Comparison of ENCODE assay signal across 1 cellular context in the genomic region with DNA sequence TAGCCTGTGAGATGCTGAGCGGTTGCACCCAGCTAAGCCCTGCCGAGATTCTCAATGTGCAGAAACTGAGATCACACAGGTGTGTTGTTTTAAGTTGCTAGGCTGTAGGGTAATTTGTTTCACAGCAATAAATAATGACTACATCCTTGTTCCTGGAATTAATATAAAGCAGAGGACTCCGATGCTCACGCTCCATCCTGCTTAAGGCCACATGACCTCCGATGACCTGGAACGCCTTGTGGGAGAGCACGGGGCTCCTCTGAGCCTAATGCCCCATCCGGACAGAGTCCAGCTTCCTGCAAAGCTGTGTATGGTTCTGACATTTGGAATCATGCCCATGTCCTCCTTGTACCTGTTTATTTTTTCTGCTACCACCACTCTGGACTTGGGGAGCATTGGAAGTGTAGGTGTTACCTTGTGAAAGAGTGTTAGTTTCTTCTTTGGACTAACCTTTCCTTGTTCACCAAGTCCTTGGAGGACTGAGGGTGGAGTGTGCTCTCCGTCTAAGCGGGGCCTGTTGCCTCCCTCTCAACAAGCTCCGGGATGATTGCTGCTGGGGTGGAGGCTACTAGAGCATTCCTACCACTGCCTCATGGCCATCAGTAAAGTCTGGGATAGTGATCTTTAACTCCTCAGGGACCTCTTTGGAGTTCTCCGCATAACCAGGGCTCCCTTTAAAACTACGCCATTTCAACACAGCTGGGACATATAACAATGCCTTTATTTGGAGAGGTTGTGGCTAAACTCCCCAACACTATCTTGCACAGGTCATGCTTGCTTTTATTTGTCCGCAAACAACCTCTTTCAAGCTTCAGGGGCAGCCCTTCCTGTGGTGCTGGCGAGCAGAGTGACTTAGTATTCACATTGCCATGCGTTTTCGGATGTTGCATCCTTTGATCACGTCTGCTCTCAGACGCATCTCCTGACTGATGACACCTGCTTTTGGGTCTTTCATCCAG.
TF ChIP-seq lines count a peak whose summit lies in the region.

No MANE protein-coding gene starts in this region.

TF ChIP-seq in HepG2, 621 proteins besides CTCF, POLR2A, EP300 and RAD21 (continued from another document and continues in another):
- TF ChIP-seq HMGXB3 (CRISPR knock-in tag; IDR thresholded peaks at IDR 0.05; ENCODE audit: borderline replicate concordance) (no peak), KLF13 (CRISPR knock-in tag; IDR thresholded peaks at IDR 0.05) (no peak), PPARG (CRISPR knock-in tag; conservative IDR thresholded peaks at IDR 0.05) (no peak), SOX6 (IDR thresholded peaks at IDR 0.05) (no peak), SOX6 (CRISPR knock-in tag; IDR thresholded peaks at IDR 0.05) (peak; percentile 96), ZNF317 (CRISPR knock-in tag; IDR thresholded peaks at IDR 0.05) (peak; percentile 73; the same call in 1 of the 2 replicates), RXRB (CRISPR knock-in tag; IDR thresholded peaks at IDR 0.05; ENCODE audit: borderline replicate concordance) (peak; percentile 89), ARNT (IDR thresholded peaks at IDR 0.05) (no peak), ZBTB7A (CRISPR knock-in tag; IDR thresholded peaks at IDR 0.05) (no peak), TFDP2 (CRISPR knock-in tag; IDR thresholded peaks at IDR 0.05) (no peak; the same call in 1 of the 2 replicates), PRMT3 (CRISPR knock-in tag; IDR thresholded peaks at IDR 0.05; ENCODE audit: borderline replicate concordance, low read depth) (no peak), ZNF225 (CRISPR knock-in tag; IDR thresholded peaks at IDR 0.05) (no peak), SKIL (CRISPR knock-in tag; IDR thresholded peaks at IDR 0.05; ENCODE audit: borderline replicate concordance) (no peak), ZNF337 (CRISPR knock-in tag; IDR thresholded peaks at IDR 0.05; ENCODE audit: borderline replicate concordance, low read depth) (no peak), ZNF205 (CRISPR knock-in tag; IDR thresholded peaks at IDR 0.05) (no peak), PLRG1 (conservative IDR thresholded peaks at IDR 0.05) (no peak), FUBP1 (CRISPR knock-in tag; IDR thresholded peaks at IDR 0.05; ENCODE audit: borderline replicate concordance) (no peak), KLF12 (CRISPR knock-in tag; IDR thresholded peaks at IDR 0.05; ENCODE audit: borderline replicate concordance) (no peak), HNRNPUL1 (IDR thresholded peaks at IDR 0.05; ENCODE audit: low read depth, low read length) (no peak), TAF15 (IDR thresholded peaks at IDR 0.05; ENCODE audit: low read depth, low read length, poor library complexity, severe bottlenecking) (no peak), FOSL2 (CRISPR knock-in tag; IDR thresholded peaks at IDR 0.05) (peak; percentile 78), ZFP90 (CRISPR knock-in tag; IDR thresholded peaks at IDR 0.05; ENCODE audit: borderline replicate concordance) (peak; percentile 78), ZNF878 (CRISPR knock-in tag; IDR thresholded peaks at IDR 0.05) (no peak), KDM6A (CRISPR knock-in tag; IDR thresholded peaks at IDR 0.05; ENCODE audit: low read depth) (peak; percentile 46; the same call in 1 of the 2 replicates), ZNF224 (CRISPR knock-in tag; IDR thresholded peaks at IDR 0.05) (no peak), SAP130 (CRISPR knock-in tag; IDR thresholded peaks at IDR 0.05; ENCODE audit: low read depth) (peak; percentile 62; the same call in 1 of the 2 replicates)
- TF ChIP-seq, protein P1, sequence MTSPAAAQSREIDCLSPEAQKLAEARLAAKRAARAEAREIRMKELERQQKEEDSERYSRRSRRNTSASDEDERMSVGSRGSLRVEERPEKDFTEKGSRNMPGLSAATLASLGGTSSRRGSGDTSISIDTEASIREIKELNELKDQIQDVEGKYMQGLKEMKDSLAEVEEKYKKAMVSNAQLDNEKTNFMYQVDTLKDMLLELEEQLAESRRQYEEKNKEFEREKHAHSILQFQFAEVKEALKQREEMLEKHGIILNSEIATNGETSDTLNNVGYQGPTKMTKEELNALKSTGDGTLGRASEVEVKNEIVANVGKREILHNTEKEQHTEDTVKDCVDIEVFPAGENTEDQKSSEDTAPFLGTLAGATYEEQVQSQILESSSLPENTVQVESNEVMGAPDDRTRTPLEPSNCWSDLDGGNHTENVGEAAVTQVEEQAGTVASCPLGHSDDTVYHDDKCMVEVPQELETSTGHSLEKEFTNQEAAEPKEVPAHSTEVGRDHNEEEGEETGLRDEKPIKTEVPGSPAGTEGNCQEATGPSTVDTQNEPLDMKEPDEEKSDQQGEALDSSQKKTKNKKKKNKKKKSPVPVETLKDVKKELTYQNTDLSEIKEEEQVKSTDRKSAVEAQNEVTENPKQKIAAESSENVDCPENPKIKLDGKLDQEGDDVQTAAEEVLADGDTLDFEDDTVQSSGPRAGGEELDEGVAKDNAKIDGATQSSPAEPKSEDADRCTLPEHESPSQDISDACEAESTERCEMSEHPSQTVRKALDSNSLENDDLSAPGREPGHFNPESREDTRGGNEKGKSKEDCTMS (CRISPR knock-in tag; conservative IDR thresholded peaks at IDR 0.05), result no peak
- TF ChIP-seq, protein P2, sequence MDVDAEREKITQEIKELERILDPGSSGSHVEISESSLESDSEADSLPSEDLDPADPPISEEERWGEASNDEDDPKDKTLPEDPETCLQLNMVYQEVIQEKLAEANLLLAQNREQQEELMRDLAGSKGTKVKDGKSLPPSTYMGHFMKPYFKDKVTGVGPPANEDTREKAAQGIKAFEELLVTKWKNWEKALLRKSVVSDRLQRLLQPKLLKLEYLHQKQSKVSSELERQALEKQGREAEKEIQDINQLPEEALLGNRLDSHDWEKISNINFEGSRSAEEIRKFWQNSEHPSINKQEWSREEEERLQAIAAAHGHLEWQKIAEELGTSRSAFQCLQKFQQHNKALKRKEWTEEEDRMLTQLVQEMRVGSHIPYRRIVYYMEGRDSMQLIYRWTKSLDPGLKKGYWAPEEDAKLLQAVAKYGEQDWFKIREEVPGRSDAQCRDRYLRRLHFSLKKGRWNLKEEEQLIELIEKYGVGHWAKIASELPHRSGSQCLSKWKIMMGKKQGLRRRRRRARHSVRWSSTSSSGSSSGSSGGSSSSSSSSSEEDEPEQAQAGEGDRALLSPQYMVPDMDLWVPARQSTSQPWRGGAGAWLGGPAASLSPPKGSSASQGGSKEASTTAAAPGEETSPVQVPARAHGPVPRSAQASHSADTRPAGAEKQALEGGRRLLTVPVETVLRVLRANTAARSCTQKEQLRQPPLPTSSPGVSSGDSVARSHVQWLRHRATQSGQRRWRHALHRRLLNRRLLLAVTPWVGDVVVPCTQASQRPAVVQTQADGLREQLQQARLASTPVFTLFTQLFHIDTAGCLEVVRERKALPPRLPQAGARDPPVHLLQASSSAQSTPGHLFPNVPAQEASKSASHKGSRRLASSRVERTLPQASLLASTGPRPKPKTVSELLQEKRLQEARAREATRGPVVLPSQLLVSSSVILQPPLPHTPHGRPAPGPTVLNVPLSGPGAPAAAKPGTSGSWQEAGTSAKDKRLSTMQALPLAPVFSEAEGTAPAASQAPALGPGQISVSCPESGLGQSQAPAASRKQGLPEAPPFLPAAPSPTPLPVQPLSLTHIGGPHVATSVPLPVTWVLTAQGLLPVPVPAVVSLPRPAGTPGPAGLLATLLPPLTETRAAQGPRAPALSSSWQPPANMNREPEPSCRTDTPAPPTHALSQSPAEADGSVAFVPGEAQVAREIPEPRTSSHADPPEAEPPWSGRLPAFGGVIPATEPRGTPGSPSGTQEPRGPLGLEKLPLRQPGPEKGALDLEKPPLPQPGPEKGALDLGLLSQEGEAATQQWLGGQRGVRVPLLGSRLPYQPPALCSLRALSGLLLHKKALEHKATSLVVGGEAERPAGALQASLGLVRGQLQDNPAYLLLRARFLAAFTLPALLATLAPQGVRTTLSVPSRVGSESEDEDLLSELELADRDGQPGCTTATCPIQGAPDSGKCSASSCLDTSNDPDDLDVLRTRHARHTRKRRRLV (CRISPR knock-in tag; IDR thresholded peaks at IDR 0.05), result 0 out of 2 replicates have a peak, but pooled peaks have one; percentile 7
- TF ChIP-seq, protein P3, sequence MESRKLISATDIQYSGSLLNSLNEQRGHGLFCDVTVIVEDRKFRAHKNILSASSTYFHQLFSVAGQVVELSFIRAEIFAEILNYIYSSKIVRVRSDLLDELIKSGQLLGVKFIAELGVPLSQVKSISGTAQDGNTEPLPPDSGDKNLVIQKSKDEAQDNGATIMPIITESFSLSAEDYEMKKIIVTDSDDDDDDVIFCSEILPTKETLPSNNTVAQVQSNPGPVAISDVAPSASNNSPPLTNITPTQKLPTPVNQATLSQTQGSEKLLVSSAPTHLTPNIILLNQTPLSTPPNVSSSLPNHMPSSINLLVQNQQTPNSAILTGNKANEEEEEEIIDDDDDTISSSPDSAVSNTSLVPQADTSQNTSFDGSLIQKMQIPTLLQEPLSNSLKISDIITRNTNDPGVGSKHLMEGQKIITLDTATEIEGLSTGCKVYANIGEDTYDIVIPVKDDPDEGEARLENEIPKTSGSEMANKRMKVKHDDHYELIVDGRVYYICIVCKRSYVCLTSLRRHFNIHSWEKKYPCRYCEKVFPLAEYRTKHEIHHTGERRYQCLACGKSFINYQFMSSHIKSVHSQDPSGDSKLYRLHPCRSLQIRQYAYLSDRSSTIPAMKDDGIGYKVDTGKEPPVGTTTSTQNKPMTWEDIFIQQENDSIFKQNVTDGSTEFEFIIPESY (CRISPR knock-in tag; IDR thresholded peaks at IDR 0.05), result no peak
- TF ChIP-seq, protein P4, sequence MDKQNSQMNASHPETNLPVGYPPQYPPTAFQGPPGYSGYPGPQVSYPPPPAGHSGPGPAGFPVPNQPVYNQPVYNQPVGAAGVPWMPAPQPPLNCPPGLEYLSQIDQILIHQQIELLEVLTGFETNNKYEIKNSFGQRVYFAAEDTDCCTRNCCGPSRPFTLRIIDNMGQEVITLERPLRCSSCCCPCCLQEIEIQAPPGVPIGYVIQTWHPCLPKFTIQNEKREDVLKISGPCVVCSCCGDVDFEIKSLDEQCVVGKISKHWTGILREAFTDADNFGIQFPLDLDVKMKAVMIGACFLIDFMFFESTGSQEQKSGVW (CRISPR knock-in tag; IDR thresholded peaks at IDR 0.05; ENCODE audit: borderline replicate concordance), result no peak
- TF ChIP-seq, protein P5, sequence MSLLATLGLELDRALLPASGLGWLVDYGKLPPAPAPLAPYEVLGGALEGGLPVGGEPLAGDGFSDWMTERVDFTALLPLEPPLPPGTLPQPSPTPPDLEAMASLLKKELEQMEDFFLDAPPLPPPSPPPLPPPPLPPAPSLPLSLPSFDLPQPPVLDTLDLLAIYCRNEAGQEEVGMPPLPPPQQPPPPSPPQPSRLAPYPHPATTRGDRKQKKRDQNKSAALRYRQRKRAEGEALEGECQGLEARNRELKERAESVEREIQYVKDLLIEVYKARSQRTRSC (CRISPR knock-in tag; IDR thresholded peaks at IDR 0.05; ENCODE audit: low read depth), result no peak
